19 cellular contexts compared by ENCODE assay signal in the genomic region with DNA sequence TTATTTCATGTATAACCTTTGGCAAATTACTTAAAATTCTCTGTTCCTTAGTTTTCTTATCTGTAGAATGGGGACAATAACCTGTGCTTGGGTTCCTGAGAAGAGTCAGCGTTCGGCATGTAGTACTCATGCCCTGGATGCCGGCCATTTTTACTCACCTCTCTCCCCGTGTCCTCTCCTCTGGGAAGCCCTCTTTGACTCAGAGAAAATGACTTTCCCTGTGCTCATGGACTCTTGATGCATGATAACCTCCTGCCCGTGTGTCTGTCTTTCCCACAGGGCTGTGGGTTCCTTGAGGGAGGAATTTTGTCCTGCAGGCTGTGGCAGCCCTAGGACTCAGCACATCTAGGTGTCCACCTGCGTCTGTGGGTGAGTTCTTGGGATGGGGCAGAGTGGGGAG. TPM values are rescaled to one million over a fixed set of nuclear protein-coding genes. Genes with fewer than 3 reads are reported as not detected.
DNase-seq lines count a peak whose midpoint lies in the region; ATAC-seq and TF ChIP-seq lines count a peak whose summit lies in the region.
"Had no signal": no experiment of that assay in that cellular context is flagged by ENCODE, and none has a peak within 500 bp of the region (broad histone marks: within the 10 kb centered on the region; RNA-seq: fewer than 3 reads in every experiment).

No MANE protein-coding gene starts in this region.

- H3K9me3 ChIP-seq in trophoblast cell (ENCODE audit: insufficient read depth, low read depth, low read length) (no peaks in the 10 kb centered on the region), tibial artery (no peaks in the 10 kb centered on the region)
- H3K9me3 ChIP-seq: A549, Caco-2, HAP-1 had no signal

- H2BK5ac ChIP-seq in trophoblast cell (ENCODE audit: low read depth, low read length, poor library complexity): no peak overlapping the region

- no peak overlapping the region for H4K91ac ChIP-seq in trophoblast cell (ENCODE audit: low read depth, low read length)

- H4K12ac ChIP-seq in trophoblast cell (ENCODE audit: low read depth, low read length): no peak overlapping the region

- H3K79me2 ChIP-seq in trophoblast cell (ENCODE audit: control insufficient read depth, insufficient read depth, low read length, poor library complexity): no peaks in the 10 kb centered on the region

- H3K27me3 ChIP-seq in trophoblast cell (ENCODE audit: insufficient read depth, low read length) (no peaks in the 10 kb centered on the region), tibial artery (no peaks in the 10 kb centered on the region)

- H3K9me3 Mint-ChIP-seq in activated CD4-positive, alpha-beta T cell treated with anti-CD3 and anti-CD28 coated beads for 36 hours (ENCODE audit: low read depth): no peaks in the 10 kb centered on the region
- H3K9me3 Mint-ChIP-seq: CD4-positive, alpha-beta T cell had no signal

- H3K27ac Mint-ChIP-seq in activated CD4-positive, alpha-beta T cell treated with anti-CD3 and anti-CD28 coated beads for 36 hours: no peak overlapping the region
- H3K27ac Mint-ChIP-seq: CD4-positive, alpha-beta T cell had no signal

- H4K8ac ChIP-seq in trophoblast cell (ENCODE audit: low read depth, low read length): no peak overlapping the region

- no peak overlapping the region for H3K4me2 ChIP-seq in trophoblast cell (ENCODE audit: low read length)
- H3K4me2 ChIP-seq: A549 had no signal

- H3K4me3 ChIP-seq in trophoblast cell (ENCODE audit: low read depth, low read length) (no peak overlapping the region), tibial artery (no peak overlapping the region)
- H3K4me3 ChIP-seq: A549, GM23248, HAP-1 had no signal

- H2BK120ac ChIP-seq in trophoblast cell (ENCODE audit: insufficient read depth, low read length, poor library complexity): no peak overlapping the region

- H3K36me3 Mint-ChIP-seq in activated CD4-positive, alpha-beta T cell treated with anti-CD3 and anti-CD28 coated beads for 36 hours (ENCODE audit: low read depth): peaks cover 51% of the 10 kb centered on the region

- no peak overlapping the region for H3K27ac ChIP-seq in trophoblast cell (ENCODE audit: low read depth, low read length)
- H3K27ac ChIP-seq in tibial artery: no peak overlapping the region
- H3K27ac ChIP-seq: 22Rv1, A549, C4-2B, GM23248 had no signal

- no peaks in the 10 kb centered on the region for H3K27me3 Mint-ChIP-seq in activated CD4-positive, alpha-beta T cell treated with anti-CD3 and anti-CD28 coated beads for 36 hours
- H3K27me3 Mint-ChIP-seq: CD4-positive, alpha-beta T cell had no signal

- CTCF ChIA-PET in activated CD4-positive, alpha-beta T cell treated with anti-CD3 and anti-CD28 coated beads for 36 hours (lab: Charles Lee): interaction anchor here (0.6 to 0.9 kb wide), 2 partner anchors 170 kb away, joined by 3 read pairs; no protein-coding TSS in a partner anchor

- no peak overlapping the region for H3K4me3 Mint-ChIP-seq in activated CD4-positive, alpha-beta T cell treated with anti-CD3 and anti-CD28 coated beads for 36 hours
- H3K4me3 Mint-ChIP-seq: CD4-positive, alpha-beta T cell had no signal

- peaks cover 5 to 10% of the 10 kb centered on the region in 2 experiments for H3K36me3 ChIP-seq in trophoblast cell (ENCODE audit: control insufficient read depth in 1 of 2, insufficient read depth in 2 of 2, low read length in 2 of 2)
- H3K36me3 ChIP-seq in tibial artery: peaks cover 0 to 9% (median 4%) of the 10 kb centered on the region in 3 donors

- H2BK12ac ChIP-seq in trophoblast cell (ENCODE audit: low read length): no peak overlapping the region

- no peak overlapping the region for H2AK5ac ChIP-seq in trophoblast cell (ENCODE audit: low read length)

- H3K23ac ChIP-seq in trophoblast cell (ENCODE audit: low read length): no peak overlapping the region

- no peak for ATAC-seq in activated CD4-positive, alpha-beta T cell treated with anti-CD3 and anti-CD28 coated beads for 36 hours
- ATAC-seq in GM19035 (IDR thresholded peaks at IDR 0.05; ENCODE audit: unreplicated experiment): no peak
- ATAC-seq: A549 had no signal

- H3K4ac ChIP-seq in trophoblast cell (ENCODE audit: low read depth, low read length): no peak overlapping the region

- no peaks in the 10 kb centered on the region for H3K79me1 ChIP-seq in trophoblast cell (ENCODE audit: low read length)

- no peak overlapping the region for H3K18ac ChIP-seq in trophoblast cell (ENCODE audit: low read length)

- H3K4me1 ChIP-seq in trophoblast cell (ENCODE audit: control insufficient read depth in 1 of 2, insufficient read depth in 2 of 2, low read length in 2 of 2) (no peaks in the 10 kb centered on the region), tibial artery (peaks cover 0 to 7% (median under 1%) of the 10 kb centered on the region in 4 donors)
- H3K4me1 ChIP-seq: Caco-2, HAP-1 had no signal

- no peak overlapping the region for H3K14ac ChIP-seq in trophoblast cell (ENCODE audit: low read length)

- POLR2A ChIA-PET in activated CD4-positive, alpha-beta T cell treated with anti-CD3 and anti-CD28 coated beads for 36 hours (lab: Charles Lee): no interaction called here

- H3K4me1 Mint-ChIP-seq in activated CD4-positive, alpha-beta T cell treated with anti-CD3 and anti-CD28 coated beads for 36 hours: peaks cover 16% of the 10 kb centered on the region

- no peak overlapping the region for H2AFZ ChIP-seq in trophoblast cell (ENCODE audit: insufficient read depth, low read length, poor library complexity)
- H2AFZ ChIP-seq: GM23248 had no signal

- DNase-seq in activated CD4-positive, alpha-beta T cell treated with anti-CD3 and anti-CD28 coated beads for 36 hours: peak; percentile 2
- DNase-seq in activated CD4-positive, alpha-beta T cell treated with anti-CD3 and anti-CD28 coated beads for 1 hour: no peak
- DNase-seq in islet precursor cell (peak; percentile 33), trophoblast cell (peak; percentile 91 to 94), tibial artery (peak; percentile 13 to 45), SHP77 treated with DMSO at 0.1 percent for 48 hours (lab: John Stamatoyannopoulos, UW) (no peak)
- DNase-seq: AML-193; CD4-positive, alpha-beta T cell; DMS79; GDM1; GM23248 had no signal

- no peak overlapping the region for H3K9ac ChIP-seq in trophoblast cell (ENCODE audit: low read length)
- H3K9ac ChIP-seq: GM23248 had no signal

- WGBS in trophoblast cell (ENCODE audit: extremely low coverage, insufficient coverage, insufficient read length): no CpG with 5 or more reads among the region's 6 CpGs

- TF ChIP-seq CTCF in tibial artery (IDR thresholded peaks at IDR 0.05): no peak

- intact Hi-C loops in activated CD4-positive, alpha-beta T cell treated with anti-CD3 and anti-CD28 coated beads for 36 hours (cut with DNase I, micrococcal nuclease): no loop called here
- intact Hi-C loops in tibial artery (cut with DNase I; ENCODE audit: low total_unique reads): loop anchor here (5.0 to 10.0 kb wide), 2 partner anchors 53 to 170 kb away; a partner anchor contains a TSS

RNA-seq across cellular contexts. Expression of a gene that starts 5.8 kb away (rescaled TPM):
- 10 to 100 TPM; 17.3 to 18.9 TPM for total RNA-seq in activated CD4-positive, alpha-beta T cell treated with anti-CD3 and anti-CD28 coated beads for 36 hours
- polyA plus RNA-seq in trophoblast cell (2013): 16.4 and 17.3 TPM in 2 replicates

RNA-seq across cellular contexts. Expression of a gene that starts 13.8 kb away (rescaled TPM):
- total RNA-seq in activated CD4-positive, alpha-beta T cell treated with anti-CD3 and anti-CD28 coated beads for 36 hours: not detected
- 0.15 and 0.23 TPM in 2 replicates for polyA plus RNA-seq in trophoblast cell (2013)
- total RNA-seq: CD4-positive, alpha-beta T cell; GM23248; H4 had no signal
- polyA plus RNA-seq: BJ had no signal

RNA-seq across cellular contexts. Expression of a gene that starts 15.3 kb away (rescaled TPM):
- total RNA-seq in activated CD4-positive, alpha-beta T cell treated with anti-CD3 and anti-CD28 coated beads for 36 hours: 10 to 100 TPM; 28.2 to 37.9 TPM
- polyA plus RNA-seq in trophoblast cell (2013): 28.4 and 33.1 TPM in 2 replicates

RNA-seq across cellular contexts. Expression of a gene that starts 22.6 kb away (rescaled TPM):
- total RNA-seq in activated CD4-positive, alpha-beta T cell treated with anti-CD3 and anti-CD28 coated beads for 36 hours: 1 to 10 TPM; 1.4 to 2.2 TPM
- 0.49 and 0.57 TPM in 2 replicates for polyA plus RNA-seq in trophoblast cell (2013)

RNA-seq across cellular contexts. Expression of a gene that starts 54.3 kb away (rescaled TPM):
- total RNA-seq in activated CD4-positive, alpha-beta T cell treated with anti-CD3 and anti-CD28 coated beads for 36 hours: 1 to 10 TPM; 2.4 to 2.8 TPM
- 1.5 TPM in 2 replicates for polyA plus RNA-seq in trophoblast cell (2013)

Comparison
In these comparisons a context has a peak if more than half of its experiments do, and no peak if none do; other contexts are left out.
1. DNase-seq: peak in activated CD4-positive, alpha-beta T cell treated with anti-CD3 and anti-CD28 coated beads for 36 hours (single experiment), islet precursor cell (single experiment), trophoblast cell (2 of 2) and tibial artery (2 of 2); none in activated CD4-positive, alpha-beta T cell treated with anti-CD3 and anti-CD28 coated beads for 1 hour (single experiment) and SHP77 treated with DMSO at 0.1 percent for 48 hours (single experiment).